Comparison of ENCODE assay signal across 19 cellular contexts in the genomic region with DNA sequence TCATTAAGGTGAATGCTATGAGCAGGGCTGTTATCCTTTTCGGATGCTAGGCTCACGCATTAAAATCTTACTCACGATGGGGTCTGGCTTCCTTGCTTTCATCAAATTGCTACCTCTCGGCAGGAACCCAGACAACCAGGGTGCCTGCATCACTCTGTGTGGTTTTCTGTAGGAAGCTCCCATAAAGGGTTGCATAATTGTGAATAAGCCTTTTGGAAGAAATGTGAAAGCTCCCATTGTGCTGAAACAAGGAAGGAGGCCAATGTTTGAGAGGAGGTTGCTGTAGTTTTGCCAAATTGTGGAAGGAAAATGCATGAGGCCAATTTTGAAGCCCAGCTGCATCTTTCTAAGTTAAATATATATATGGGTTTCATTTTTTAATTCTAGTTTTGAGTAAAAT.
DNase-seq lines count a peak whose midpoint lies in the region; ATAC-seq and FAIRE-seq lines count a peak whose summit lies in the region.
"Had no signal": no experiment of that assay in that cellular context is flagged by ENCODE, and none has a peak within 500 bp of the region (broad histone marks: within the 10 kb centered on the region; RNA-seq: fewer than 3 reads in every experiment).

No MANE protein-coding gene starts in this region.

- H3K36me3 ChIP-seq in H7 (replicated peaks; ENCODE audit: control insufficient read depth, insufficient read depth, low read length) (no peaks in the 10 kb centered on the region), neuronal stem cell (replicated peaks in 1 of 2; ENCODE audit: control insufficient read depth in 2 of 2, insufficient read depth in 2 of 2, low read length in 2 of 2) (no peaks in the 10 kb centered on the region)
- H3K36me3 ChIP-seq: BLaER1 treated with 17β-estradiol and CSF1 and Interleukin-3, amounts not matched to agents 10 nM and 100 nM had no signal

- H3K14ac ChIP-seq in neuronal stem cell (ENCODE audit: low read length) = no peak overlapping the region

- H3K27ac ChIP-seq in neuronal stem cell (replicated peaks; ENCODE audit: low read length) = peak overlapping the region; percentile 41
- H3K27ac ChIP-seq: BLaER1 treated with 17β-estradiol and CSF1 and Interleukin-3, amounts not matched to agents 10 nM and 100 nM; parathyroid adenoma had no signal

- peak; percentile 15 for DNase-seq in H7
- DNase-seq in SK-MEL-5 (ENCODE audit: low read depth, low spot score) = peak; percentile 85
- peak; percentile 25 to 48 for DNase-seq in frontal cortex (ENCODE audit: low spot score in 2 of 2)
- DNase-seq in neuronal stem cell (ENCODE audit: low spot score) = no peak
- DNase-seq in natural killer cell treated with Interleukin-12 subunit alpha and Interleukin-12 subunit beta and Interleukin-15 and Interleukin-18, amount 100 ng/mL, for 72 hours (ENCODE audit: low spot score) = no peak
- DNase-seq in NCI-H774 (lab: John Stamatoyannopoulos, UW) = no peak
- no peak for DNase-seq in NOMO-1 treated with dmso at 0.1 percent for 144 hours (lab: John Stamatoyannopoulos, UW; ENCODE audit: unreplicated experiment)
- DNase-seq in NCI-H2171 treated with DMSO at 0.1 percent for 48 hours (lab: John Stamatoyannopoulos, UW) = no peak
- DNase-seq: activated CD4-positive, alpha-beta memory T cell treated with anti-CD3 and anti-CD28 coated beads for 36 hours; DMS79 treated with DMSO at 0.1 percent for 48 hours; mesenchymal stem cell; NCI-H1417 treated with DMSO at 0.1 percent for 48 hours; NCI-H510A treated with DMSO at 0.1 percent for 48 hours; OCI-M1; SK-N-SH; stimulated activated naive CD4-positive, alpha-beta T cell treated with Interleukin-2 at 50 U/mL for 16 hours had no signal

- peak; percentile 98 for FAIRE-seq in frontal cortex (lab: Jason Lieb, UNC)

- H3K18ac ChIP-seq in neuronal stem cell (ENCODE audit: low read length) = no peak overlapping the region

- no peak overlapping the region for H2BK5ac ChIP-seq in neuronal stem cell (ENCODE audit: low read length)

- no peak for ATAC-seq in natural killer cell treated with Interleukin-12 subunit alpha and Interleukin-12 subunit beta and Interleukin-15 and Interleukin-18, amount 100 ng/mL, for 72 hours

- no peaks in the 10 kb centered on the region for H3K27me3 ChIP-seq in H7 (ENCODE audit: control insufficient read depth, insufficient read depth, low read length)
- H3K27me3 ChIP-seq in neuronal stem cell (ENCODE audit: control insufficient read depth in 3 of 3, insufficient read depth in 3 of 3, low read depth in 1 of 3, low read length in 3 of 3) = no peaks in the 10 kb centered on the region
- H3K27me3 ChIP-seq: BLaER1 treated with 17β-estradiol and CSF1 and Interleukin-3, amounts not matched to agents 10 nM and 100 nM had no signal

- in situ Hi-C loops in SK-MEL-5 (cut with HindIII; ENCODE audit: low pct_unique_long_range_greater_than_20kb, low sequenced_read_pairs) = no loop called here

- H3K27me3 Mint-ChIP-seq in natural killer cell treated with Interleukin-12 subunit alpha and Interleukin-12 subunit beta and Interleukin-15 and Interleukin-18, amount 100 ng/mL, for 72 hours = no peaks in the 10 kb centered on the region
- H3K27me3 Mint-ChIP-seq: activated CD4-positive, alpha-beta memory T cell treated with anti-CD3 and anti-CD28 coated beads for 36 hours; IgD-negative memory B cell had no signal

- H2BK120ac ChIP-seq in neuronal stem cell (ENCODE audit: low read depth, low read length) = no peak overlapping the region

- H3K4me1 Mint-ChIP-seq in natural killer cell treated with Interleukin-12 subunit alpha and Interleukin-12 subunit beta and Interleukin-15 and Interleukin-18, amount 100 ng/mL, for 72 hours (ENCODE audit: low read depth in 2 of 2) = no peaks in the 10 kb centered on the region

- WGBS in neuronal stem cell (ENCODE audit: extremely low coverage in 2 of 2, insufficient read length in 2 of 2, insufficient replicate concordance in 1 of 2), 2 donors = no CpG with 5 or more reads among the region's 4 CpGs

- H2AK5ac ChIP-seq in neuronal stem cell (ENCODE audit: low read depth, low read length) = no peak overlapping the region

- H3K9ac ChIP-seq in neuronal stem cell (ENCODE audit: low read depth, low read length, poor library complexity) = no peak overlapping the region
- H3K9ac ChIP-seq: BLaER1 treated with 17β-estradiol and CSF1 and Interleukin-3, amounts not matched to agents 10 nM and 100 nM; parathyroid adenoma; SK-N-SH had no signal

- no peak overlapping the region for H3K23ac ChIP-seq in neuronal stem cell (ENCODE audit: low read depth, low read length, poor library complexity)

- H3K9me3 Mint-ChIP-seq in natural killer cell treated with Interleukin-12 subunit alpha and Interleukin-12 subunit beta and Interleukin-15 and Interleukin-18, amount 100 ng/mL, for 72 hours = peaks cover 24% of the 10 kb centered on the region

- H3K4me2 ChIP-seq in neuronal stem cell (ENCODE audit: insufficient read depth, low read length, poor library complexity, severe bottlenecking) = no peak overlapping the region
- H3K4me2 ChIP-seq: BLaER1 treated with 17β-estradiol and CSF1 and Interleukin-3, amounts not matched to agents 10 nM and 100 nM; SK-N-SH had no signal

- no peaks in the 10 kb centered on the region for H3K79me1 ChIP-seq in neuronal stem cell (ENCODE audit: low read depth, low read length)

- H2BK15ac ChIP-seq in neuronal stem cell (ENCODE audit: low read length) = no peak overlapping the region

- no peak overlapping the region for H3K4ac ChIP-seq in neuronal stem cell (ENCODE audit: low read length)

- peaks cover 3 to 4% of the 10 kb centered on the region in 2 donors for H3K9me3 ChIP-seq in neuronal stem cell (replicated peaks in 1 of 2; ENCODE audit: control insufficient read depth in 2 of 2, insufficient read depth in 1 of 2, low read depth in 1 of 2, low read length in 2 of 2)
- H3K9me3 ChIP-seq: BLaER1 treated with 17β-estradiol and CSF1 and Interleukin-3, amounts not matched to agents 10 nM and 100 nM; SK-N-SH had no signal

- H2BK12ac ChIP-seq in neuronal stem cell (ENCODE audit: low read length) = no peak overlapping the region

- H4K8ac ChIP-seq in neuronal stem cell (ENCODE audit: low read depth, low read length) = no peak overlapping the region

- no peak overlapping the region for H3K27ac Mint-ChIP-seq in natural killer cell treated with Interleukin-12 subunit alpha and Interleukin-12 subunit beta and Interleukin-15 and Interleukin-18, amount 100 ng/mL, for 72 hours
- H3K27ac Mint-ChIP-seq: activated CD4-positive, alpha-beta memory T cell treated with anti-CD3 and anti-CD28 coated beads for 36 hours; IgD-negative memory B cell had no signal

- peaks cover 6% of the 10 kb centered on the region for H3K36me3 Mint-ChIP-seq in natural killer cell treated with Interleukin-12 subunit alpha and Interleukin-12 subunit beta and Interleukin-15 and Interleukin-18, amount 100 ng/mL, for 72 hours
- H3K36me3 Mint-ChIP-seq: activated CD4-positive, alpha-beta memory T cell treated with anti-CD3 and anti-CD28 coated beads for 36 hours had no signal

- no peak overlapping the region for H4K91ac ChIP-seq in neuronal stem cell (ENCODE audit: low read depth, low read length, poor library complexity)

- H3K4me3 Mint-ChIP-seq in natural killer cell treated with Interleukin-12 subunit alpha and Interleukin-12 subunit beta and Interleukin-15 and Interleukin-18, amount 100 ng/mL, for 72 hours = no peak overlapping the region
- H3K4me3 Mint-ChIP-seq: activated CD4-positive, alpha-beta memory T cell treated with anti-CD3 and anti-CD28 coated beads for 36 hours; IgD-negative memory B cell had no signal

- peak overlapping the region; percentile 32 for H2AFZ ChIP-seq in neuronal stem cell (ENCODE audit: low read length)
- H2AFZ ChIP-seq: parathyroid adenoma had no signal

- H3K4me3 ChIP-seq in H7 (ENCODE audit: insufficient read depth, low read depth, low read length) (no peak overlapping the region), neuronal stem cell (ENCODE audit: low read length in 2 of 2) (no peak overlapping the region)
- H3K4me3 ChIP-seq: BLaER1 treated with 17β-estradiol and CSF1 and Interleukin-3, amounts not matched to agents 10 nM and 100 nM had no signal

- H3K4me1 ChIP-seq in neuronal stem cell (ENCODE audit: control insufficient read depth in 2 of 2, insufficient read depth in 1 of 2, low read depth in 1 of 2, low read length in 2 of 2) = peaks cover 4 to 34% of the 10 kb centered on the region in 2 donors
- H3K4me1 ChIP-seq: parathyroid adenoma had no signal

Comparison
In these comparisons a context has a peak if more than half of its experiments do, and no peak if none do; other contexts are left out.
1. DNase-seq: peak in H7 (single experiment), SK-MEL-5 (single experiment) and frontal cortex (2 of 2); none in neuronal stem cell (single experiment), natural killer cell treated with Interleukin-12 subunit alpha and Interleukin-12 subunit beta and Interleukin-15 and Interleukin-18, amount 100 ng/mL, for 72 hours (single experiment), NCI-H774 (single experiment), NOMO-1 treated with dmso at 0.1 percent for 144 hours (single experiment) and NCI-H2171 treated with DMSO at 0.1 percent for 48 hours (single experiment).